14 cellular contexts compared by ENCODE assay signal in the genomic region with DNA sequence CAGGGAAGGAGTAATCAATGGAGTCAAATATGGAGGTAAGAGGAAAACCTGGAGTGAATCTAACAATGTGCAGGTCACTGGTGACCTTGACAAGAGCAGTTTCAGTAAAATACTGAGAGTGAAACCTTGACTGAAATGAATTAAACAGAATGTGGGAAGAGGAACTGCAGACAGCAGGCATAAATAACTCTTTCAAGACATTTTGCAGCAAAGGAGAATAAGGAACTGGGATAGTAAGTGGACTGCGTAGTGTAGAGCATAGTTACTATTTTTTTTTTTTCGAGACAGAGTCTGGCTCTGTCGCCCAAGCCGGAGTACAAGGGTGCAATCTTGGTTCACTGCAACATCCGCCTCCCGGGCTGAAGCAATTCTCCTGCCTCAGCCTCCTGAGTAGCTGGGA. TPM values are rescaled to one million over a fixed set of nuclear protein-coding genes. Genes with fewer than 3 reads are reported as not detected.
A peak's percentile ranks its signal among the peaks of the same experiment; 100 is the strongest.
DNase-seq lines count a peak whose midpoint lies in the region; ATAC-seq and TF ChIP-seq lines count a peak whose summit lies in the region.
"Had no signal": no experiment of that assay in that cellular context is flagged by ENCODE, and none has a peak within 500 bp of the region (broad histone marks: within the 10 kb centered on the region; RNA-seq: fewer than 3 reads in every experiment).

No MANE protein-coding gene starts in this region.

- H3K4me1 ChIP-seq in OCI-LY3 (ENCODE audit: low read length) (peaks cover 30% of the 10 kb centered on the region), sigmoid colon (no peaks in the 10 kb centered on the region)

- TF ChIP-seq EP300 in sigmoid colon (IDR thresholded peaks at IDR 0.05), result no peak

- peaks cover 17 to 32% of the 10 kb centered on the region in 2 donors for H3K36me3 Mint-ChIP-seq in activated T-cell treated with anti-CD3 and anti-CD28 coated beads, Interleukin-2, amount 50 U/mL, for 72 hours (ENCODE audit: insufficient read depth in 2 of 2)
- peaks cover 34 to 36% of the 10 kb centered on the region in 2 donors for H3K36me3 Mint-ChIP-seq in stimulated activated naive B cell treated with anti-CD40 and anti-IgM and Interleukin-4, amounts not matched to agents 10 μg/mL and 1 μg/mL and 100 μg/mL, for 72 hours

- H3K27me3 ChIP-seq in OCI-LY3 (ENCODE audit: low read depth, low read length), result no peaks in the 10 kb centered on the region
- H3K27me3 ChIP-seq in sigmoid colon, result no peaks in the 10 kb centered on the region
- H3K27me3 ChIP-seq: heart left ventricle had no signal

- peak overlapping the region in 1 of 2 donors; percentile 49 for H3K4me3 Mint-ChIP-seq in activated T-cell treated with anti-CD3 and anti-CD28 coated beads, Interleukin-2, amount 50 U/mL, for 72 hours
- peak overlapping the region; percentile 21 to 40 for H3K4me3 Mint-ChIP-seq in stimulated activated naive B cell treated with anti-CD40 and anti-IgM and Interleukin-4, amounts not matched to agents 10 μg/mL and 1 μg/mL and 100 μg/mL, for 72 hours
- H3K4me3 Mint-ChIP-seq: activated CD4-positive, alpha-beta T cell treated with anti-CD3 and anti-CD28 coated beads, Interleukin-2, amount 10 ng/mL, durations not matched to agents 24 days and 14 days; effector memory CD8-positive, alpha-beta T cell; mesothelial cell of epicardium had no signal

- H3K27me3 Mint-ChIP-seq in activated T-cell treated with anti-CD3 and anti-CD28 coated beads, Interleukin-2, amount 50 U/mL, for 72 hours (ENCODE audit: low read depth), result no peaks in the 10 kb centered on the region
- H3K27me3 Mint-ChIP-seq in stimulated activated naive B cell treated with anti-CD40 and anti-IgM and Interleukin-4, amounts not matched to agents 10 μg/mL and 1 μg/mL and 100 μg/mL, for 72 hours, result no peaks in the 10 kb centered on the region
- H3K27me3 Mint-ChIP-seq: activated CD4-positive, alpha-beta T cell treated with anti-CD3 and anti-CD28 coated beads, Interleukin-2, amount 10 ng/mL, durations not matched to agents 24 days and 14 days; effector memory CD8-positive, alpha-beta T cell had no signal

- peak overlapping the region; percentile 58 for H3K27ac Mint-ChIP-seq in activated T-cell treated with anti-CD3 and anti-CD28 coated beads, Interleukin-2, amount 50 U/mL, for 72 hours
- peak overlapping the region; percentile 77 for H3K27ac Mint-ChIP-seq in stimulated activated naive B cell treated with anti-CD40 and anti-IgM and Interleukin-4, amounts not matched to agents 10 μg/mL and 1 μg/mL and 100 μg/mL, for 72 hours
- H3K27ac Mint-ChIP-seq: activated CD4-positive, alpha-beta T cell treated with anti-CD3 and anti-CD28 coated beads, Interleukin-2, amount 10 ng/mL, durations not matched to agents 24 days and 14 days; effector memory CD8-positive, alpha-beta T cell; mesothelial cell of epicardium had no signal

- H3K9me3 Mint-ChIP-seq in activated T-cell treated with anti-CD3 and anti-CD28 coated beads, Interleukin-2, amount 50 U/mL, for 72 hours, result no peaks in the 10 kb centered on the region
- peaks cover 0 to 5% of the 10 kb centered on the region in 2 donors for H3K9me3 Mint-ChIP-seq in stimulated activated naive B cell treated with anti-CD40 and anti-IgM and Interleukin-4, amounts not matched to agents 10 μg/mL and 1 μg/mL and 100 μg/mL, for 72 hours
- H3K9me3 Mint-ChIP-seq: activated CD4-positive, alpha-beta T cell treated with anti-CD3 and anti-CD28 coated beads, Interleukin-2, amount 10 ng/mL, durations not matched to agents 24 days and 14 days; effector memory CD8-positive, alpha-beta T cell had no signal

- H3K79me2 ChIP-seq in OCI-LY3 (ENCODE audit: low read length), result no peaks in the 10 kb centered on the region

- H3K27ac ChIP-seq in OCI-LY3 (ENCODE audit: low read length) (peak overlapping the region; percentile 91), sigmoid colon (no peak overlapping the region)
- H3K27ac ChIP-seq: RWPE1 had no signal

- H3K4me3 ChIP-seq in OCI-LY3 (ENCODE audit: low read length) (peak overlapping the region; percentile 41), sigmoid colon (no peak overlapping the region)
- H3K4me3 ChIP-seq: heart left ventricle had no signal

- H3K9me3 ChIP-seq in OCI-LY3 (ENCODE audit: insufficient read depth, low read length), result no peaks in the 10 kb centered on the region
- no peaks in the 10 kb centered on the region for H3K9me3 ChIP-seq in sigmoid colon
- H3K9me3 ChIP-seq: heart left ventricle had no signal

- DNase-seq in activated T-cell treated with anti-CD3 and anti-CD28 coated beads, Interleukin-2, amount 50 U/mL, for 72 hours, result no peak
- no peak for DNase-seq in activated T-cell treated with anti-CD3 and anti-CD28 coated beads, Interleukin-2, amount 50 U/mL, for 1 hour
- DNase-seq in stimulated activated naive B cell treated with anti-CD40 and anti-IgM and Interleukin-4, amounts not matched to agents 10 μg/mL and 1 μg/mL and 100 μg/mL, for 72 hours, result no peak
- DNase-seq in sigmoid colon (no peak), anterior cingulate cortex (lab: John Stamatoyannopoulos, UW) (no peak), NCI-H1092 treated with DMSO at 0.1 percent for 48 hours (lab: John Stamatoyannopoulos, UW) (no peak)
- DNase-seq: activated CD4-positive, alpha-beta T cell treated with anti-CD3 and anti-CD28 coated beads, Interleukin-2, amount 10 ng/mL, durations not matched to agents 24 days and 14 days; effector memory CD8-positive, alpha-beta T cell; heart left ventricle; NCI-H187 treated with DMSO at 0.1 percent for 48 hours had no signal

- H3K36me3 ChIP-seq in OCI-LY3 (replicated peaks; ENCODE audit: low read depth, low read length) (peaks cover 4% of the 10 kb centered on the region), sigmoid colon (peaks cover 0 to 19% (median 0%) of the 10 kb centered on the region in 4 donors)

- no peak overlapping the region for H2AFZ ChIP-seq in OCI-LY3 (ENCODE audit: low read depth, low read length)

- intact Hi-C loops in sigmoid colon (cut with DNase I), result no loop called here

- H4K20me1 ChIP-seq in OCI-LY3 (ENCODE audit: insufficient read depth, low read length), result no peaks in the 10 kb centered on the region

- no peak for TF ChIP-seq CTCF in OCI-LY3 (IDR thresholded peaks at IDR 0.05; ENCODE audit: low read depth, low read length)
- TF ChIP-seq CTCF in sigmoid colon (IDR thresholded peaks at IDR 0.05), result no peak

- WGBS in sigmoid colon, 2 donors, result 79 to 90% methylated on average over 6 of the region's 6 CpGs

- TF ChIP-seq POLR2A in sigmoid colon (IDR thresholded peaks at IDR 0.05), result no peak

- peaks cover 18% of the 10 kb centered on the region for H3K4me1 Mint-ChIP-seq in activated T-cell treated with anti-CD3 and anti-CD28 coated beads, Interleukin-2, amount 50 U/mL, for 72 hours (ENCODE audit: low read depth)
- H3K4me1 Mint-ChIP-seq in stimulated activated naive B cell treated with anti-CD40 and anti-IgM and Interleukin-4, amounts not matched to agents 10 μg/mL and 1 μg/mL and 100 μg/mL, for 72 hours, result peaks cover 6 to 40% of the 10 kb centered on the region in 2 donors

- peak overlapping the region; percentile 43; the same call in 1 of the 2 replicates for H3K9ac ChIP-seq in OCI-LY3 (ENCODE audit: low read length)

- H3K4me2 ChIP-seq in OCI-LY3 (ENCODE audit: low read length), result peak overlapping the region; percentile 63

- ATAC-seq in activated T-cell treated with anti-CD3 and anti-CD28 coated beads, Interleukin-2, amount 50 U/mL, for 72 hours (replicated peaks in 1 of 2), result no peak
- peak; percentile 43 for ATAC-seq in HG02981 (IDR thresholded peaks at IDR 0.05; ENCODE audit: unreplicated experiment)
- peak; percentile 94 to 96 for ATAC-seq in stimulated activated naive B cell treated with anti-CD40 and anti-IgM and Interleukin-4, amounts not matched to agents 10 μg/mL and 1 μg/mL and 100 μg/mL, for 72 hours (replicated peaks)
- ATAC-seq: effector memory CD8-positive, alpha-beta T cell had no signal

RNA-seq across cellular contexts. Expression of a gene that starts 24.0 kb away (rescaled TPM):
- total RNA-seq in activated T-cell treated with anti-CD3 and anti-CD28 coated beads, Interleukin-2, amount 50 U/mL, for 72 hours, result 100 to 1,000 TPM; 296 to 315 TPM
- total RNA-seq in sigmoid colon, result 100 to 1,000 TPM; 173 to 334 (median 243) TPM
- 100 to 1,000 TPM in 1 of 3 donors, 10 to 100 TPM in 2; 58.7 to 115 (median 88.9) TPM for polyA plus RNA-seq in sigmoid colon

Comparison
In these comparisons a context has a peak if more than half of its experiments do, and no peak if none do; other contexts are left out.
1. ATAC-seq: peak in HG02981 (single experiment) and stimulated activated naive B cell treated with anti-CD40 and anti-IgM and Interleukin-4, amounts not matched to agents 10 μg/mL and 1 μg/mL and 100 μg/mL, for 72 hours (2 of 2); none in activated T-cell treated with anti-CD3 and anti-CD28 coated beads, Interleukin-2, amount 50 U/mL, for 72 hours (0 of 2).